1 cellular context compared by ENCODE assay signal in genomic region chr1:179954494-179955317, GRCh38.
TF ChIP-seq lines count a peak whose summit lies in the region.

A gene with protein sequence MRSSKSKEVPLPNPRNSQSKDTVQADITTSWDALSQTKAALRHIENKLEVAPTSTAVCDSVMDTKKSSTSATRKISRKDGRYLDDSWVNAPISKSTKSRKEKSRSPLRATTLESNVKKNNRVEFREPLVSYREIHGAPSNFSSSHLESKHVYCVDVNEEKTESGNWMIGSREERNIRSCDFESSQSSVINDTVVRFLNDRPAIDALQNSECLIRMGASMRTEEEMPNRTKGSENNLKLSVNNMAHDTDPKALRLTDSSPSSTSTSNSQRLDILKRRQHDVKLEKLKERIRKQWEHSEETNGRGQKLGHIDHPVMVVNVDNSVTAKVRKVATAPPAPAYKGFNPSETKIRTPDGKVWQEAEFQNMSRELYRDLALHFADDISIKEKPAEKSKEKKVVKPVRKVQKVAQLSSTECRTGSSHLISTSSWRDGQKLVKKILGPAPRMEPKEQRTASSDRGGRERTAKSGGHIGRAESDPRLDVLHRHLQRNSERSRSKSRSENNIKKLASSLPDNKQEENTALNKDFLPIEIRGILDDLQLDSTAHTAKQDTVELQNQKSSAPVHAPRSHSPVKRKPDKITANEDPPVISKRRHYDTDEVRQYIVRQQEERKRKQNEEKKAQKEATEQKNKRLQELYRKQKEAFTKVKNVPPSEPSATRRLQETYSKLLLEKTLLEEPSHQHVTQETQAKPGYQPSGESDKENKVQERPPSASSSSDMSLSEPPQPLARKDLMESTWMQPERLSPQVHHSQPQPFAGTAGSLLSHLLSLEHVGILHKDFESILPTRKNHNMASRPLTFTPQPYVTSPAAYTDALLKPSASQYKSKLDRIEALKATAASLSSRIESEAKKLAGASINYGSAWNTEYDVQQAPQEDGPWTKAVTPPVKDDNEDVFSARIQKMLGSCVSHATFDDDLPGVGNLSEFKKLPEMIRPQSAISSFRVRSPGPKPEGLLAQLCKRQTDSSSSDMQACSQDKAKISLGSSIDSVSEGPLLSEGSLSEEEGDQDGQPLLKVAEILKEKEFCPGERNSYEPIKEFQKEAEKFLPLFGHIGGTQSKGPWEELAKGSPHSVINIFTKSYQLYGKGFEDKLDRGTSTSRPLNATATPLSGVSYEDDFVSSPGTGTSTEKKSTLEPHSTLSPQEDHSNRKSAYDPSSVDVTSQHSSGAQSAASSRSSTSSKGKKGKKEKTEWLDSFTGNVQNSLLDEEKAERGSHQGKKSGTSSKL (N-terminal part only) (plus strand): TSS chr1:179954810. CDS start chr1:179986182, 31,372 bp downstream.

TF ChIP-seq in GM12878, 131 proteins besides CTCF, POLR2A, EP300 and RAD21 (continued from another document and continues in another):
- TF ChIP-seq, protein P1, sequence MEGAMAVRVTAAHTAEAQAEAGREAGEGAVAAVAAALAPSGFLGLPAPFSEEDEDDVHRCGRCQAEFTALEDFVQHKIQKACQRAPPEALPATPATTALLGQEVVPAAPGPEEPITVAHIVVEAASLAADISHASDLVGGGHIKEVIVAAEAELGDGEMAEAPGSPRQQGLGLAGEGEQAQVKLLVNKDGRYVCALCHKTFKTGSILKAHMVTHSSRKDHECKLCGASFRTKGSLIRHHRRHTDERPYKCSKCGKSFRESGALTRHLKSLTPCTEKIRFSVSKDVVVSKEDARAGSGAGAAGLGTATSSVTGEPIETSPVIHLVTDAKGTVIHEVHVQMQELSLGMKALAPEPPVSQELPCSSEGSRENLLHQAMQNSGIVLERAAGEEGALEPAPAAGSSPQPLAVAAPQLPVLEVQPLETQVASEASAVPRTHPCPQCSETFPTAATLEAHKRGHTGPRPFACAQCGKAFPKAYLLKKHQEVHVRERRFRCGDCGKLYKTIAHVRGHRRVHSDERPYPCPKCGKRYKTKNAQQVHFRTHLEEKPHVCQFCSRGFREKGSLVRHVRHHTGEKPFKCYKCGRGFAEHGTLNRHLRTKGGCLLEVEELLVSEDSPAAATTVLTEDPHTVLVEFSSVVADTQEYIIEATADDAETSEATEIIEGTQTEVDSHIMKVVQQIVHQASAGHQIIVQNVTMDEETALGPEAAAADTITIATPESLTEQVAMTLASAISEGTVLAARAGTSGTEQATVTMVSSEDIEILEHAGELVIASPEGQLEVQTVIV (IDR thresholded peaks at IDR 0.05; ENCODE audit: borderline replicate concordance, partially characterized antibody) = no peak
- TF ChIP-seq, protein P2, sequence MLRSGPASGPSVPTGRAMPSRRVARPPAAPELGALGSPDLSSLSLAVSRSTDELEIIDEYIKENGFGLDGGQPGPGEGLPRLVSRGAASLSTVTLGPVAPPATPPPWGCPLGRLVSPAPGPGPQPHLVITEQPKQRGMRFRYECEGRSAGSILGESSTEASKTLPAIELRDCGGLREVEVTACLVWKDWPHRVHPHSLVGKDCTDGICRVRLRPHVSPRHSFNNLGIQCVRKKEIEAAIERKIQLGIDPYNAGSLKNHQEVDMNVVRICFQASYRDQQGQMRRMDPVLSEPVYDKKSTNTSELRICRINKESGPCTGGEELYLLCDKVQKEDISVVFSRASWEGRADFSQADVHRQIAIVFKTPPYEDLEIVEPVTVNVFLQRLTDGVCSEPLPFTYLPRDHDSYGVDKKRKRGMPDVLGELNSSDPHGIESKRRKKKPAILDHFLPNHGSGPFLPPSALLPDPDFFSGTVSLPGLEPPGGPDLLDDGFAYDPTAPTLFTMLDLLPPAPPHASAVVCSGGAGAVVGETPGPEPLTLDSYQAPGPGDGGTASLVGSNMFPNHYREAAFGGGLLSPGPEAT (IDR thresholded peaks at IDR 0.05; ENCODE audit: low read depth) = 0 out of 2 replicates have a peak, but pooled peaks have one; percentile 23
- TF ChIP-seq NFXL1 (IDR thresholded peaks at IDR 0.05; ENCODE audit: borderline replicate concordance) = no peak
- TF ChIP-seq ETV6 (conservative IDR thresholded peaks at IDR 0.05 in 1 of 2, IDR thresholded peaks at IDR 0.05 in 1 of 2; ENCODE audit: borderline replicate concordance in 1 of 2, low read depth in 1 of 2) = no peak
- no peak; the same call in 1 of the 2 replicates for TF ChIP-seq ESRRA (IDR thresholded peaks at IDR 0.05; ENCODE audit: low read length)
- TF ChIP-seq RAD51 (IDR thresholded peaks at IDR 0.05) = no peak
- no peak for TF ChIP-seq EGR1 (IDR thresholded peaks at IDR 0.05; ENCODE audit: borderline replicate concordance in 1 of 2, low read depth in 2 of 2, low read length in 2 of 2)
- peak; percentile 94 for TF ChIP-seq TAF1 (IDR thresholded peaks at IDR 0.05; ENCODE audit: borderline replicate concordance, low read depth, low read length)
- no peak for TF ChIP-seq IRF3 (IDR thresholded peaks at IDR 0.05)
- peak; percentile 92 for TF ChIP-seq NKRF (conservative IDR thresholded peaks at IDR 0.05)
- TF ChIP-seq RCOR1 (conservative IDR thresholded peaks at IDR 0.05; ENCODE audit: low read depth, low read length) = peak; percentile 96
- no peak; the same call in 1 of the 2 replicates for TF ChIP-seq FOXM1 (IDR thresholded peaks at IDR 0.05; ENCODE audit: low read depth, low read length)
- no peak for TF ChIP-seq BCLAF1 (IDR thresholded peaks at IDR 0.05)
- TF ChIP-seq ZNF207 (IDR thresholded peaks at IDR 0.05; ENCODE audit: borderline replicate concordance) = peak; percentile 35; the same call in 1 of the 2 replicates
- TF ChIP-seq MXI1 (IDR thresholded peaks at IDR 0.05; ENCODE audit: low read depth, low read length) = peak; percentile 40
- no peak for TF ChIP-seq MYB (IDR thresholded peaks at IDR 0.05; ENCODE audit: borderline replicate concordance, low read depth, low read length)
- no peak for TF ChIP-seq CHD4 (IDR thresholded peaks at IDR 0.05)
- TF ChIP-seq, protein P3, sequence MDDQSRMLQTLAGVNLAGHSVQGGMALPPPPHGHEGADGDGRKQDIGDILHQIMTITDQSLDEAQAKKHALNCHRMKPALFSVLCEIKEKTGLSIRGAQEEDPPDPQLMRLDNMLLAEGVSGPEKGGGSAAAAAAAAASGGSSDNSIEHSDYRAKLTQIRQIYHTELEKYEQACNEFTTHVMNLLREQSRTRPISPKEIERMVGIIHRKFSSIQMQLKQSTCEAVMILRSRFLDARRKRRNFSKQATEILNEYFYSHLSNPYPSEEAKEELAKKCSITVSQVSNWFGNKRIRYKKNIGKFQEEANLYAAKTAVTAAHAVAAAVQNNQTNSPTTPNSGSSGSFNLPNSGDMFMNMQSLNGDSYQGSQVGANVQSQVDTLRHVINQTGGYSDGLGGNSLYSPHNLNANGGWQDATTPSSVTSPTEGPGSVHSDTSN (IDR thresholded peaks at IDR 0.05; ENCODE audit: insufficient replicate concordance, low read depth, low read length) = no peak
- peak; percentile 91 for TF ChIP-seq IKZF1 (conservative IDR thresholded peaks at IDR 0.05)
- TF ChIP-seq ZNF274 (IDR thresholded peaks at IDR 0.05; ENCODE audit: insufficient read depth, insufficient read length) = no peak
- TF ChIP-seq FOS (IDR thresholded peaks at IDR 0.05; ENCODE audit: borderline replicate concordance, extremely low read depth, insufficient read length) = no peak
- peak in 1 of 2 experiments; percentile 71; a peak in 2 of 4 replicates for TF ChIP-seq BHLHE40 (IDR thresholded peaks at IDR 0.05; ENCODE audit: borderline replicate concordance in 1 of 2, low read depth in 2 of 2, low read length in 1 of 2)
- TF ChIP-seq PML (IDR thresholded peaks at IDR 0.05; ENCODE audit: low read length) = peak; percentile 82; the same call in 1 of the 2 replicates
- peak; percentile 87 for TF ChIP-seq NR2C1 (IDR thresholded peaks at IDR 0.05)
- no peak for TF ChIP-seq NR2C2 (IDR thresholded peaks at IDR 0.05; ENCODE audit: borderline replicate concordance, control insufficient read depth, insufficient read length, low read depth)
- TF ChIP-seq SUPT20H (IDR thresholded peaks at IDR 0.05; ENCODE audit: borderline replicate concordance, control insufficient read depth, low read depth, low read length) = no peak
- peak; percentile 78 for TF ChIP-seq PKNOX1 (IDR thresholded peaks at IDR 0.05)
- TF ChIP-seq SPI1 (IDR thresholded peaks at IDR 0.05; ENCODE audit: borderline replicate concordance, insufficient read depth, low read depth, low read length) = no peak
- no peak for TF ChIP-seq MTA2 (IDR thresholded peaks at IDR 0.05; ENCODE audit: low read depth)
- no peak for TF ChIP-seq JUND (IDR thresholded peaks at IDR 0.05; ENCODE audit: low read depth, low read length)
- TF ChIP-seq, protein P4, sequence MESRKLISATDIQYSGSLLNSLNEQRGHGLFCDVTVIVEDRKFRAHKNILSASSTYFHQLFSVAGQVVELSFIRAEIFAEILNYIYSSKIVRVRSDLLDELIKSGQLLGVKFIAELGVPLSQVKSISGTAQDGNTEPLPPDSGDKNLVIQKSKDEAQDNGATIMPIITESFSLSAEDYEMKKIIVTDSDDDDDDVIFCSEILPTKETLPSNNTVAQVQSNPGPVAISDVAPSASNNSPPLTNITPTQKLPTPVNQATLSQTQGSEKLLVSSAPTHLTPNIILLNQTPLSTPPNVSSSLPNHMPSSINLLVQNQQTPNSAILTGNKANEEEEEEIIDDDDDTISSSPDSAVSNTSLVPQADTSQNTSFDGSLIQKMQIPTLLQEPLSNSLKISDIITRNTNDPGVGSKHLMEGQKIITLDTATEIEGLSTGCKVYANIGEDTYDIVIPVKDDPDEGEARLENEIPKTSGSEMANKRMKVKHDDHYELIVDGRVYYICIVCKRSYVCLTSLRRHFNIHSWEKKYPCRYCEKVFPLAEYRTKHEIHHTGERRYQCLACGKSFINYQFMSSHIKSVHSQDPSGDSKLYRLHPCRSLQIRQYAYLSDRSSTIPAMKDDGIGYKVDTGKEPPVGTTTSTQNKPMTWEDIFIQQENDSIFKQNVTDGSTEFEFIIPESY (IDR thresholded peaks at IDR 0.05) = 0 out of 2 replicates have a peak, but pooled peaks have one; percentile 24
- TF ChIP-seq BCL11A (IDR thresholded peaks at IDR 0.05; ENCODE audit: low read depth, low read length) = peak; percentile 4; the same call in 1 of the 2 replicates
